ENCODE assay signal across 26 cellular contexts in genomic region chr11:107151579-107151978, GRCh38.
"Had no signal": no experiment of that assay in that cellular context is flagged by ENCODE, and none has a peak within 500 bp of the region (broad histone marks: within the 10 kb centered on the region; RNA-seq: fewer than 3 reads in every experiment).

No MANE protein-coding gene starts in this region.

- ATAC-seq: stimulated activated effector memory CD8-positive, alpha-beta T cell treated with anti-CD3 and anti-CD28 coated beads, Interleukin-12 subunit alpha, Interleukin-12 subunit beta, amount 100 ng/mL, for 72 hours; stimulated activated memory B cell treated with anti-CD40 and anti-IgM and Interleukin-4, amounts not matched to agents 10 μg/mL and 1 μg/mL and 100 μg/mL, for 72 hours; stimulated activated naive B cell treated with anti-CD40 and anti-IgM and Interleukin-4, amounts not matched to agents 10 μg/mL and 1 μg/mL and 100 μg/mL, for 72 hours; stimulated activated naive CD8-positive, alpha-beta T cell treated with anti-CD3 and anti-CD28 coated beads, Interleukin-15, amount 100 ng/mL, for 72 hours; stimulated activated naive CD8-positive, alpha-beta T cell treated with anti-CD3 and anti-CD28 coated beads, Interleukin-15, Interleukin-2, amounts not matched to agents 100 U/mL and 50 U/mL, for 24 hours; upper lobe of right lung had no signal

- H3K36me3 ChIP-seq: stomach, suprapubic skin, thoracic aorta, thyroid gland, tibial artery, tibial nerve, transverse colon, upper lobe of left lung, upper lobe of right lung, uterus, vagina had no signal

- DNase-seq: stimulated activated CD4-positive, alpha-beta T cell treated with anti-CD3 and anti-CD28 coated beads, Interleukin-2, amount 100 ng/mL, for 48 hours; stimulated activated CD4-positive, alpha-beta T cell treated with anti-CD3 and anti-CD28 coated beads, Interleukin-4, amount 100 ng/mL, for 1 hour; stimulated activated CD4-positive, alpha-beta T cell treated with anti-CD3 and anti-CD28 coated beads, Interleukin-4, amount 100 ng/mL, for 24 hours; stimulated activated CD4-positive, alpha-beta T cell treated with anti-CD3 and anti-CD28 coated beads, Interleukin-4, amount 100 ng/mL, for 4 hours; stimulated activated CD8-positive, alpha-beta memory T cell treated with anti-CD3 and anti-CD28 coated beads, Interleukin-4, amount 100 ng/mL, for 48 hours; stimulated activated naive B cell treated with anti-CD40 and anti-IgM and Interleukin-4, amounts not matched to agents 10 μg/mL and 1 μg/mL and 100 μg/mL, for 72 hours; stimulated activated naive CD4-positive, alpha-beta T cell; stimulated activated naive CD4-positive, alpha-beta T cell treated with Interleukin-2 at 50 U/mL for 16 hours; stimulated activated naive CD8-positive, alpha-beta T cell treated with anti-CD3 and anti-CD28 coated beads, Interleukin-15, amount 100 ng/mL, for 72 hours; stimulated activated naive CD8-positive, alpha-beta T cell treated with anti-CD3 and anti-CD28 coated beads, Interleukin-15, Interleukin-2, amounts not matched to agents 100 U/mL and 50 U/mL, for 24 hours; stomach; substantia nigra; testis; thyroid gland; tibial artery; transverse colon; trophoblast cell; upper lobe of left lung; upper lobe of right lung; uterus had no signal

- H3K27me3 ChIP-seq: stomach, suprapubic skin, testis, thyroid gland, tibial artery, tibial nerve, transverse colon, upper lobe of left lung, upper lobe of right lung, uterus, vagina had no signal

- H3K9me3 ChIP-seq: stomach, suprapubic skin, testis, thoracic aorta, thyroid gland, tibial artery, tibial nerve, transverse colon, upper lobe of left lung, upper lobe of right lung, uterus, vagina had no signal

- H3K4me1 ChIP-seq: suprapubic skin, testis, thyroid gland, tibial artery, tibial nerve, transverse colon, upper lobe of left lung, upper lobe of right lung, uterus, vagina had no signal

- H3K4me3 ChIP-seq: stomach, suprapubic skin, testis, thoracic aorta, thyroid gland, tibial artery, tibial nerve, transverse colon, upper lobe of left lung, upper lobe of right lung, uterus, vagina had no signal

- H3K27ac ChIP-seq: stomach, suprapubic skin, testis, thoracic aorta, thyroid gland, tibial artery, tibial nerve, transverse colon, upper lobe of left lung, upper lobe of right lung, uterus, vagina had no signal
